Comparison of ENCODE assay signal across 1 cellular context in genomic region chr17:7192271-7192937, GRCh38.
TF ChIP-seq lines count a peak whose summit lies in the region.

No MANE protein-coding gene starts in this region.

TF ChIP-seq in HepG2, 621 proteins besides CTCF, POLR2A, EP300 and RAD21:
- TF ChIP-seq ZNF263 (CRISPR knock-in tag; IDR thresholded peaks at IDR 0.05) (peak; percentile 68), DBP (CRISPR knock-in tag; IDR thresholded peaks at IDR 0.05; ENCODE audit: not compliant biosample characterization) (no peak)
